8 cellular contexts compared by ENCODE assay signal in the genomic region with DNA sequence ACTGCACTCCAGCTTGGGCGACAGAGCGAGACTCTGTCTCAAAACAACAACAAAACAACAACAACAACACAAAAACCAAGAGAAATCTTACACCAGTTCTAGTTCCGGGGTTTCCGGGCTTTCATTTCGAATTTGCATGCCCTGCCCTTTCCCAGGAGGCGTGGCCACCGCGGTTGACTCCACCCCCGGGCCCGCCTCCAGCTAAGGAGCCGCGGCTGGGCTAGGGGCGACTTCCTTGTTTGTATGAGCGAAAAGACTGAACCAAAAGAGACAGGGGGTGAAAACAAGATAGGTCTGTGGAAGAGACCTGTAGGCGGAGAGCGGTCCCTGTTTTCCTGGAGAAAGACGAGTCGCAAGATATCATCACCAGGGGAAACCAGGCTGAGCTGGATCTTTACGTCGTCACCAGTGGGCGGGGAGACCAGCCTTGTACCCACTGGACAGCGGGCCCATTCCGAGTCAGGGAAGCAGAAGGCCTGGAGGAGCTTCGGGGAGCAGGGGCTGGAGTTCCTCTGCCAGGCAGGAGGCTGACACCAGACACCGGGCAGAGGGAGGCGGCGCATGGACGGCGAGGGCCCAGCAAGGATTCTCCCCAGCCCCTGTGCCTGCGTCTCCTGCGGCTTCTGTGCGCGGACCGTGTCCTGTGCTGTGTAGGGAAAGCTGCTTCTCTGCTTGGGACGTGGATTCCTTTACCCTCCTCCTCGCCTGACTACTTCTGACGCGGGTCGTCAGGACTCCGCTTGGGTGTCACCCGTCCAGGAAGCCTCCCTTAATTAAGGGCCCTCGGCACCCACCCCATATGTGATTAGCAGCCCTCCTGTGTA. TPM values are rescaled to one million over a fixed set of nuclear protein-coding genes. Genes with fewer than 3 reads are reported as not detected.
DNase-seq lines count a peak whose midpoint lies in the region; ATAC-seq and TF ChIP-seq lines count a peak whose summit lies in the region.

No MANE protein-coding gene starts in this region.

- H3K9me3 Mint-ChIP-seq in activated naive CD8-positive, alpha-beta T cell (ENCODE audit: low read depth) = no peaks in the 10 kb centered on the region
- H3K9me3 Mint-ChIP-seq in glutamatergic neuron (ENCODE audit: unreplicated experiment) (peaks cover 3% of the 10 kb centered on the region), osteocyte (ENCODE audit: unreplicated experiment) (no peaks in the 10 kb centered on the region)

- H3K27me3 ChIP-seq in thoracic aorta (replicated peaks; ENCODE audit: insufficient read depth) = no peaks in the 10 kb centered on the region

- no peaks in the 10 kb centered on the region for H3K36me3 Mint-ChIP-seq in activated naive CD8-positive, alpha-beta T cell
- H3K36me3 Mint-ChIP-seq in glutamatergic neuron (ENCODE audit: unreplicated experiment) (no peaks in the 10 kb centered on the region), osteocyte (ENCODE audit: unreplicated experiment) (no peaks in the 10 kb centered on the region)

- POLR2A ChIA-PET in HEK293 (lab: Yijun Ruan, JAX) = interaction anchor here (0.6 to 2.0 kb wide), 21 partner anchors 10 to 617 kb away, joined by 3 to 130 read pairs (median 4); partner anchors contain the start of genes ARL4D, DHX8, NBR1 and RPL27

- H3K27ac ChIP-seq in HEK293 (ENCODE audit: extremely low read depth, low read depth, low read length) (peak overlapping the region; percentile 86), thoracic aorta (peak overlapping the region; percentile 91 to 99)

- ATAC-seq in SK-N-SH treated with all-trans-retinoic acid at 6 μM for 48 hours = peak; percentile 93
- ATAC-seq in thoracic aorta (ENCODE audit: insufficient number of reproducible peaks, low FRiP score, low read depth) = peak; percentile 83

- H3K4me3 Mint-ChIP-seq in activated naive CD8-positive, alpha-beta T cell = peak overlapping the region; percentile 98
- H3K4me3 Mint-ChIP-seq in glutamatergic neuron (ENCODE audit: unreplicated experiment) (peak overlapping the region; percentile 88), osteocyte (ENCODE audit: unreplicated experiment) (peak overlapping the region; percentile 84)

- H3K9me3 ChIP-seq in HEK293 (ENCODE audit: control insufficient read depth, insufficient read depth, low read depth, low read length) (no peaks in the 10 kb centered on the region), thoracic aorta (no peaks in the 10 kb centered on the region)

- H3K4me1 ChIP-seq in HEK293 (ENCODE audit: control insufficient read depth, insufficient read depth, low read length) (no peaks in the 10 kb centered on the region), thoracic aorta (ENCODE audit: control insufficient read depth in 1 of 2, low read depth in 2 of 2) (peaks cover 4 to 16% of the 10 kb centered on the region in 2 donors)

- H3K36me3 ChIP-seq in HEK293 (ENCODE audit: control insufficient read depth in 2 of 2, insufficient read depth in 1 of 2, low read length in 2 of 2) (no peaks in the 10 kb centered on the region), thoracic aorta (no peaks in the 10 kb centered on the region)

- H3K4me3 ChIP-seq in HEK293 (ENCODE audit: low read depth, low read length) (peak overlapping the region; percentile 61), thoracic aorta (peak overlapping the region; percentile 70)

- H3K27me3 Mint-ChIP-seq in activated naive CD8-positive, alpha-beta T cell = no peaks in the 10 kb centered on the region
- H3K27me3 Mint-ChIP-seq in glutamatergic neuron (ENCODE audit: unreplicated experiment) (no peaks in the 10 kb centered on the region), osteocyte (ENCODE audit: unreplicated experiment) (no peaks in the 10 kb centered on the region)

- TF ChIP-seq CTCF in HEK293 (tag by site-specific recombination; IDR thresholded peaks at IDR 0.05) (no peak), glutamatergic neuron (IDR thresholded peaks at IDR 0.05; ENCODE audit: partially characterized antibody, unreplicated experiment) (no peak), osteocyte (IDR thresholded peaks at IDR 0.05) (no peak), thoracic aorta (IDR thresholded peaks at IDR 0.05) (no peak)

- CTCF ChIA-PET in HEK293 (lab: Yijun Ruan, JAX) = interaction anchor here (0.6 to 3.2 kb wide), 14 partner anchors 10 to 590 kb away, joined by 3 to 29 read pairs (median 4); partner anchors contain the start of genes ARL4D, COA3 and DHX8

- peaks cover 25% of the 10 kb centered on the region for H3K4me1 Mint-ChIP-seq in activated naive CD8-positive, alpha-beta T cell (ENCODE audit: low read depth)
- H3K4me1 Mint-ChIP-seq in glutamatergic neuron (ENCODE audit: low read depth, unreplicated experiment) (peaks cover 13% of the 10 kb centered on the region), osteocyte (ENCODE audit: unreplicated experiment) (peaks cover 11% of the 10 kb centered on the region)

- DNase-seq in ELR (ENCODE audit: low read depth) (peak; percentile 95), NCI-H1092 (lab: John Stamatoyannopoulos, UW) (peak; percentile 80), glutamatergic neuron (peak; percentile 90), osteocyte (ENCODE audit: extremely low spot score, unreplicated experiment) (peak; percentile 97), thoracic aorta (ENCODE audit: low spot score) (peak; percentile 86)

- H3K27ac Mint-ChIP-seq in activated naive CD8-positive, alpha-beta T cell = peak overlapping the region; percentile 98
- H3K27ac Mint-ChIP-seq in glutamatergic neuron (ENCODE audit: unreplicated experiment) (peak overlapping the region; percentile 93), osteocyte (ENCODE audit: unreplicated experiment) (peak overlapping the region; percentile 100)

TF ChIP-seq in HEK293, 187 proteins besides CTCF, POLR2A, EP300 and RAD21 (continues in another document):
- TF ChIP-seq ZNF404 (tag by site-specific recombination; IDR thresholded peaks at IDR 0.05) = no peak
- no peak for TF ChIP-seq ZNF362 (tag by site-specific recombination; IDR thresholded peaks at IDR 0.05)
- no peak for TF ChIP-seq ZNF707 (tag by site-specific recombination; IDR thresholded peaks at IDR 0.05)
- no peak for TF ChIP-seq HOXD13 (CRISPR knock-in tag; IDR thresholded peaks at IDR 0.05; ENCODE audit: borderline replicate concordance)
- TF ChIP-seq, protein P1, sequence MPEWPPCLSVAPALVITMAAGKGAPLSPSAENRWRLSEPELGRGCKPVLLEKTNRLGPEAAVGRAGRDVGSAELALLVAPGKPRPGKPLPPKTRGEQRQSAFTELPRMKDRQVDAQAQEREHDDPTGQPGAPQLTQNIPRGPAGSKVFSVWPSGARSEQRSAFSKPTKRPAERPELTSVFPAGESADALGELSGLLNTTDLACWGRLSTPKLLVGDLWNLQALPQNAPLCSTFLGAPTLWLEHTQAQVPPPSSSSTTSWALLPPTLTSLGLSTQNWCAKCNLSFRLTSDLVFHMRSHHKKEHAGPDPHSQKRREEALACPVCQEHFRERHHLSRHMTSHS (tag by site-specific recombination; IDR thresholded peaks at IDR 0.05) = no peak
- TF ChIP-seq ZNF302 (tag by site-specific recombination; IDR thresholded peaks at IDR 0.05; ENCODE audit: low read depth) = no peak

TF ChIP-seq in SK-N-SH treated with all-trans-retinoic acid at 6 μM for 48 hours, 23 proteins besides CTCF, POLR2A, EP300 and RAD21:
- TF ChIP-seq TCF4 (CRISPR knock-in tag; IDR thresholded peaks at IDR 0.05; ENCODE audit: borderline replicate concordance) = 0 out of 2 replicates have a peak, but pooled peaks have one; percentile 11
- TF ChIP-seq, protein P2, sequence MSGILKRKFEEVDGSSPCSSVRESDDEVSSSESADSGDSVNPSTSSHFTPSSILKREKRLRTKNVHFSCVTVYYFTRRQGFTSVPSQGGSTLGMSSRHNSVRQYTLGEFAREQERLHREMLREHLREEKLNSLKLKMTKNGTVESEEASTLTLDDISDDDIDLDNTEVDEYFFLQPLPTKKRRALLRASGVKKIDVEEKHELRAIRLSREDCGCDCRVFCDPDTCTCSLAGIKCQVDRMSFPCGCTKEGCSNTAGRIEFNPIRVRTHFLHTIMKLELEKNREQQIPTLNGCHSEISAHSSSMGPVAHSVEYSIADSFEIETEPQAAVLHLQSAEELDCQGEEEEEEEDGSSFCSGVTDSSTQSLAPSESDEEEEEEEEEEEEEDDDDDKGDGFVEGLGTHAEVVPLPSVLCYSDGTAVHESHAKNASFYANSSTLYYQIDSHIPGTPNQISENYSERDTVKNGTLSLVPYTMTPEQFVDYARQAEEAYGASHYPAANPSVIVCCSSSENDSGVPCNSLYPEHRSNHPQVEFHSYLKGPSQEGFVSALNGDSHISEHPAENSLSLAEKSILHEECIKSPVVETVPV (CRISPR knock-in tag; IDR thresholded peaks at IDR 0.05) = no peak

RNA-seq across cellular contexts. Expression of gene ARL4D, which starts 10.4 kb away (rescaled TPM):
- 100 TPM for total RNA-seq in glutamatergic neuron (ENCODE audit: unreplicated experiment)
- 17.2 and 19.3 TPM in 2 replicates for total RNA-seq in osteocyte
- 10 to 100 TPM in 1 of 2 donors, 1 to 10 TPM in 1; 3.5 to 21.0 TPM for total RNA-seq in thoracic aorta

Comparison
In these comparisons a context has a peak if more than half of its experiments do, and no peak if none do; other contexts are left out.
1. Peak in every context shown above with its lines: DNase-seq, ATAC-seq, H3K4me3 ChIP-seq and H3K27ac ChIP-seq.